13 cellular contexts compared by ENCODE assay signal in genomic region chr5:166961028-166961427, GRCh38. TPM values are rescaled to one million over a fixed set of nuclear protein-coding genes. Genes with fewer than 3 reads are reported as not detected.
DNase-seq lines count a peak whose midpoint lies in the region; ATAC-seq, FAIRE-seq and TF ChIP-seq lines count a peak whose summit lies in the region.
"Had no signal": no experiment of that assay in that cellular context is flagged by ENCODE, and none has a peak within 500 bp of the region (broad histone marks: within the 10 kb centered on the region; RNA-seq: fewer than 3 reads in every experiment).

No MANE protein-coding gene starts in this region.

- H3K36me3 ChIP-seq in GM23248 (ENCODE audit: low read depth) = no peaks in the 10 kb centered on the region
- H3K36me3 ChIP-seq in pancreas = no peaks in the 10 kb centered on the region

- H3F3A ChIP-seq in GM23248 (ENCODE audit: insufficient read depth) = no peaks in the 10 kb centered on the region

- no peak overlapping the region for H3K27ac ChIP-seq in GM23248
- H3K27ac ChIP-seq in pancreas = no peak overlapping the region
- no peak overlapping the region for H3K27ac ChIP-seq in RWPE1

- no peaks in the 10 kb centered on the region for H3K79me2 ChIP-seq in GM23248 (ENCODE audit: insufficient read depth)

- H3K4me3 ChIP-seq in GM23248 = no peak overlapping the region
- no peak overlapping the region for H3K4me3 ChIP-seq in cardiac fibroblast (replicated peaks in 1 of 2; ENCODE audit: low read depth in 2 of 2, low read length in 2 of 2)
- no peak overlapping the region for H3K4me3 ChIP-seq in pancreas

- H3K9me3 Mint-ChIP-seq in activated naive CD4-positive, alpha-beta T cell treated with anti-CD3 and anti-CD28 coated beads, Interleukin-2, amount 50 U/mL, for 72 hours = peaks cover 25 to 26% of the 10 kb centered on the region in 2 donors

- H3K4me1 ChIP-seq in GM23248 (ENCODE audit: insufficient read depth) = no peaks in the 10 kb centered on the region
- H3K4me1 ChIP-seq in pancreas = no peaks in the 10 kb centered on the region

- H3K9me3 ChIP-seq in GM23248 (ENCODE audit: low read depth) (peaks cover 4% of the 10 kb centered on the region), pancreas (no peaks in the 10 kb centered on the region)

- peaks cover 0 to 6% of the 10 kb centered on the region in 2 donors for H3K36me3 Mint-ChIP-seq in activated naive CD4-positive, alpha-beta T cell treated with anti-CD3 and anti-CD28 coated beads, Interleukin-2, amount 50 U/mL, for 72 hours
- H3K36me3 Mint-ChIP-seq: activated naive CD4-positive, alpha-beta T cell treated with anti-CD3 and anti-CD28 coated beads, Interleukin-2, amount 50 U/mL, for 24 hours had no signal

- H3K9me2 ChIP-seq in GM23248 (ENCODE audit: insufficient read depth) = no peaks in the 10 kb centered on the region

- CTCF ChIA-PET in RWPE1 (lab: Yijun Ruan, JAX) = interaction anchor here (0.6 kb wide), 2 partner anchors 283 to 595 kb away, joined by 3 to 4 read pairs; no protein-coding TSS in a partner anchor

- TF ChIP-seq CTCF in cardiac fibroblast (IDR thresholded peaks at IDR 0.05; ENCODE audit: low read depth, low read length) = no peak
- TF ChIP-seq CTCF in pancreas (IDR thresholded peaks at IDR 0.05) = peak; percentile 7 to 34 (median 19)
- TF ChIP-seq CTCF in RWPE1 (conservative IDR thresholded peaks at IDR 0.05; ENCODE audit: low read depth) = no peak

- no peaks in the 10 kb centered on the region for H3K27me3 ChIP-seq in GM23248 (replicated peaks; ENCODE audit: insufficient read depth)
- H3K27me3 ChIP-seq in pancreas = no peaks in the 10 kb centered on the region

- H3K9ac ChIP-seq in GM23248 = no peak overlapping the region

- H4K20me1 ChIP-seq in GM23248 (ENCODE audit: insufficient read depth) = no peaks in the 10 kb centered on the region

- intact Hi-C loops in pancreas (cut with DNase I) = no loop called here

- in situ Hi-C loops in GM23248 (cut with MboI) = no loop called here

- DNase-seq in GM23248 (peak; percentile 3), NCI-H82 treated with DMSO at 0.1 percent for 48 hours (lab: John Stamatoyannopoulos, UW; ENCODE audit: unreplicated experiment) (peak; percentile 8), cardiac fibroblast (ENCODE audit: low read depth in 2 of 2) (peak; percentile 2 to 6), pancreas (no peak), RWPE1 (ENCODE audit: low spot score) (no peak)
- DNase-seq in activated naive CD4-positive, alpha-beta T cell treated with anti-CD3 and anti-CD28 coated beads, Interleukin-2, amount 50 U/mL, for 72 hours (ENCODE audit: low spot score in 2 of 2) = no peak
- DNase-seq: DMS79 treated with DMSO at 0.1 percent for 48 hours, NCI-H1048, NCI-H524 treated with DMSO at 0.1 percent for 48 hours, retina, T-helper 1 cell had no signal

- no peak overlapping the region for H3K27ac Mint-ChIP-seq in activated naive CD4-positive, alpha-beta T cell treated with anti-CD3 and anti-CD28 coated beads, Interleukin-2, amount 50 U/mL, for 72 hours
- H3K27ac Mint-ChIP-seq: activated naive CD4-positive, alpha-beta T cell treated with anti-CD3 and anti-CD28 coated beads, Interleukin-2, amount 50 U/mL, for 24 hours had no signal

- no peak overlapping the region for H2AFZ ChIP-seq in GM23248

- no peak overlapping the region for H3K4me2 ChIP-seq in GM23248 (ENCODE audit: unreplicated experiment)

- ATAC-seq in pancreas (peak in 3 of 4 donors; percentile 61 to 77 (median 76)), GM21360 (IDR thresholded peaks at IDR 0.05; ENCODE audit: unreplicated experiment) (no peak)
- no peak for ATAC-seq in activated naive CD4-positive, alpha-beta T cell treated with anti-CD3 and anti-CD28 coated beads, Interleukin-2, amount 50 U/mL, for 72 hours

- 50 to 61% methylated on average over 5 of the region's 5 CpGs for WGBS in GM23248 (ENCODE audit: low coverage in 1 of 2, low lambda C conversion rate in 2 of 2, missing lambda C conversion rate in 2 of 2), 2 experiments
- 40 to 50% methylated on average over 5 of the region's 5 CpGs for WGBS in pancreas, 2 donors

- no peak for FAIRE-seq in pancreas (lab: Jason Lieb, UNC)

- POLR2A ChIA-PET in RWPE1 (lab: Yijun Ruan, JAX; ENCODE audit: low non-redundant PET) = no interaction called here

RNA-seq across cellular contexts. Expression of gene TENM2, which starts 17.8 kb away (rescaled TPM):
- total RNA-seq in GM23248 (2014; rRNA removed; shearing (Covaris generic)) = 92.3 and 102 TPM in 2 replicates
- polyA plus RNA-seq in GM23248 (2016; fragmentation: Nextera tagmentation; extraction: Ambion mirVana) = 46.4 and 47.1 TPM in 2 replicates
- total RNA-seq in pancreas = 1 to 10 TPM in 1 of 6 donors, under 1 TPM in 5; 0.09 to 1.0 (median 0.29) TPM
- polyA plus RNA-seq in pancreas = under 1 TPM; 0.15 to 0.82 TPM
- total RNA-seq in activated naive CD4-positive, alpha-beta T cell treated with anti-CD3 and anti-CD28 coated beads, Interleukin-2, amount 50 U/mL, for 72 hours = under 1 TPM; 0.05 to 0.14 TPM

Comparison
In these comparisons a context has a peak if more than half of its experiments do, and no peak if none do; other contexts are left out.
1. DNase-seq: peak in GM23248 (single experiment), NCI-H82 treated with DMSO at 0.1 percent for 48 hours (single experiment) and cardiac fibroblast (2 of 2); none in pancreas (0 of 6), RWPE1 (single experiment) and activated naive CD4-positive, alpha-beta T cell treated with anti-CD3 and anti-CD28 coated beads, Interleukin-2, amount 50 U/mL, for 72 hours (0 of 2).
2. CTCF ChIP-seq: peak in pancreas (4 of 4); none in cardiac fibroblast (single experiment) and RWPE1 (single experiment).
3. ATAC-seq: peak in pancreas (3 of 4); none in activated naive CD4-positive, alpha-beta T cell treated with anti-CD3 and anti-CD28 coated beads, Interleukin-2, amount 50 U/mL, for 72 hours (0 of 2) and GM21360 (single experiment).
4. RNA of gene TENM2, which starts 17.8 kb away (total RNA-seq): 92.3 to 102 TPM in GM23248; 0.09 to 1.0 TPM in pancreas and 0.05 to 0.14 TPM in activated naive CD4-positive, alpha-beta T cell treated with anti-CD3 and anti-CD28 coated beads, Interleukin-2, amount 50 U/mL, for 72 hours; every median in the first group is over 10 times any median in the second.